ENCODE assay signal across 17 cellular contexts in the genomic region with DNA sequence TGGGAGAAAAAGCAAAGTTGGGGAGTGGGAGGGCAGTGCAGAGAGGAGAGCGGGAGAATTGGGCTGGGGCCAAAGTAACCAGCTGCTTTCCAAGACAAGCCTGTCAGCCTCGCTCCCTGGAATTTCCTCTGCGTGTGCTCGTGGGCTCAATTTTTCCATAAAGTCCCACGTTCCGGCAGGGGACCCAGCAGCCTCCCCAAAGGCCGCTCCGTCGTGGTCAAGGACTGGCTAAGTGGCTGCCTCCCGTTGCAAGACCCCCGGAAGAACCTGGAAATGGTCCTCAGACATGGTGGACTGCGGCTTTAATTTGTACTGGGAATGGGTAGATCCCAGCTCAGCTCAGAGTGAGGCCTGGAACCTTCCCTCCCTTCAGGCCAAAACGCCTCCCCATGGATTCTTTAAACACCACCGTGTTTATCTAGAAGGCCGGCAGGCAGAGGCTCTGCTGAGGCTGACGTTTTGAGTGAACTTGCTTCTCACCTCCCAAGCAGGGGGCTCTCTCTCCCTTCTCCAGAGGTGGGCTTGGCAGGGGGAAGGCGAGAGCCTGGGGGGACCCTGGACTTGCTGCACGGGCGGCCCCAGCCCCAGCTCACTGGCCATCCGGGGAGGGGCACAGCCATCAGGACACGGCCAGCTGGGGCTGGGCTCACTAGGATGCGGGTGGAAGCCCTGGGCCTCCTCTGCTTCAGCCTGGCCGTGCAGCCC.
DNase-seq lines count a peak whose midpoint lies in the region; ATAC-seq and TF ChIP-seq lines count a peak whose summit lies in the region.
"Had no signal": no experiment of that assay in that cellular context is flagged by ENCODE, and none has a peak within 500 bp of the region (broad histone marks: within the 10 kb centered on the region; RNA-seq: fewer than 3 reads in every experiment).

No MANE protein-coding gene starts in this region.

- H3K4me3 ChIP-seq in mammary epithelial cell (replicated peaks in 1 of 3; ENCODE audit: insufficient read depth in 1 of 3, low read depth in 2 of 3, low read length in 3 of 3) (no peak overlapping the region), breast epithelium (peak overlapping the region in 1 of 3 donors; percentile 36), heart left ventricle (peak overlapping the region in 5 of 12 donors; percentile 4 to 32 (median 11))

- CTCF ChIA-PET in mammary epithelial cell (lab: Charles Lee; ENCODE audit: low non-redundant PET), result no interaction called here

- peaks cover 43% of the 10 kb centered on the region for H3K4me1 Mint-ChIP-seq in nephron
- H3K4me1 Mint-ChIP-seq: stimulated activated naive CD8-positive, alpha-beta T cell treated with anti-CD3 and anti-CD28 coated beads, Interleukin-15, amount 100 ng/mL, for 72 hours had no signal

- no peak for TF ChIP-seq CTCF in mammary epithelial cell (conservative IDR thresholded peaks at IDR 0.05 in 1 of 2, IDR thresholded peaks at IDR 0.05 in 1 of 2; ENCODE audit: extremely low read depth in 1 of 2, insufficient read depth in 1 of 2, low read depth in 1 of 2, low read length in 2 of 2)
- no peak for TF ChIP-seq CTCF in breast epithelium (IDR thresholded peaks at IDR 0.05)
- TF ChIP-seq CTCF in heart left ventricle (IDR thresholded peaks at IDR 0.05), result peak in 1 of 12 donors; percentile 9
- no peak for TF ChIP-seq CTCF in nephron (IDR thresholded peaks at IDR 0.05; ENCODE audit: unreplicated experiment in 3 of 3)

- H3K4me2 ChIP-seq in mammary epithelial cell (ENCODE audit: insufficient read depth, low read depth, low read length), result peak overlapping the region; percentile 21

- BruUV-seq in mammary epithelial cell (replicated peaks; lab: Mats Ljungman, UMichigan), result no TSS peak

- H3K27ac ChIP-seq in mammary epithelial cell (ENCODE audit: insufficient read depth, low read depth, low read length) (no peak overlapping the region), breast epithelium (peak overlapping the region in 1 of 2 donors; percentile 45), heart left ventricle (peak overlapping the region in 10 of 12 donors; percentile 18 to 83 (median 56))

- H2AFZ ChIP-seq in mammary epithelial cell (ENCODE audit: low read depth, low read length), result peak overlapping the region; percentile 13

- 25% methylated on average over 19 of the region's 23 CpGs for WGBS in mammary epithelial cell (ENCODE audit: low coverage, missing lambda C conversion rate)
- WGBS in heart left ventricle, 4 donors, result 18 to 45% (median 26%) methylated on average over 19 to 23 of the region's 23 CpGs

- peaks cover 52% of the 10 kb centered on the region for H3K27me3 Mint-ChIP-seq in nephron (ENCODE audit: low read depth)
- H3K27me3 Mint-ChIP-seq: stimulated activated naive CD8-positive, alpha-beta T cell treated with anti-CD3 and anti-CD28 coated beads, Interleukin-15, amount 100 ng/mL, for 72 hours had no signal

- DNase-seq in mammary epithelial cell (no peak), breast epithelium (ENCODE audit: low spot score in 2 of 2) (no peak), heart left ventricle (peak in 4 of 5 donors; percentile 70 to 82 (median 74)), DMS 273 (lab: John Stamatoyannopoulos, UW; ENCODE audit: unreplicated experiment) (no peak), foreskin melanocyte (no peak), RPMI8226 (no peak)
- DNase-seq: 8988T; activated CD8-positive, alpha-beta T cell treated with anti-CD3 and anti-CD28 coated beads, Interleukin-2, amount 10 ng/mL, durations not matched to agents 7 days and 5 days; activated naive CD4-positive, alpha-beta T cell treated with anti-CD3 and anti-CD28 coated beads for 36 hours; endodermal cell; NCI-H2081 treated with DMSO at 0.1 percent for 48 hours; stimulated activated CD4-positive, alpha-beta T cell treated with anti-CD3 and anti-CD28 coated beads, Interleukin-4, amount 100 ng/mL, for 1 hour; stimulated activated naive CD8-positive, alpha-beta T cell treated with anti-CD3 and anti-CD28 coated beads, Interleukin-15, amount 100 ng/mL, for 72 hours; T-helper 2 cell had no signal

- intact Hi-C loops in mammary epithelial cell (cut with micrococcal nuclease), result no loop called here
- intact Hi-C loops in breast epithelium (cut with DNase I; ENCODE audit: low total_unique reads), result no loop called here
- intact Hi-C loops in heart left ventricle (cut with DNase I), result no loop called here

- H3K4me3 Mint-ChIP-seq in nephron, result peak overlapping the region; percentile 16 to 58 (median 40)
- H3K4me3 Mint-ChIP-seq: activated CD8-positive, alpha-beta T cell treated with anti-CD3 and anti-CD28 coated beads, Interleukin-2, amount 10 ng/mL, durations not matched to agents 7 days and 5 days; activated naive CD4-positive, alpha-beta T cell treated with anti-CD3 and anti-CD28 coated beads for 36 hours; endodermal cell; neural crest cell; stimulated activated naive CD8-positive, alpha-beta T cell treated with anti-CD3 and anti-CD28 coated beads, Interleukin-15, amount 100 ng/mL, for 72 hours had no signal

- dilution Hi-C loops in mammary epithelial cell (cut with HindIII; ENCODE audit: low sequenced_read_pairs), result no loop called here

- no peaks in the 10 kb centered on the region for H3K79me2 ChIP-seq in mammary epithelial cell (ENCODE audit: insufficient read depth, low read length)

- no peaks in the 10 kb centered on the region for H3K36me3 ChIP-seq in mammary epithelial cell (ENCODE audit: insufficient read depth, low read length)
- H3K36me3 ChIP-seq in breast epithelium, result no peaks in the 10 kb centered on the region
- H3K36me3 ChIP-seq in heart left ventricle, result no peaks in the 10 kb centered on the region

- H3K27ac Mint-ChIP-seq in nephron, result peak overlapping the region; percentile 98 to 99 (median 99)
- H3K27ac Mint-ChIP-seq: activated CD8-positive, alpha-beta T cell treated with anti-CD3 and anti-CD28 coated beads, Interleukin-2, amount 10 ng/mL, durations not matched to agents 7 days and 5 days; activated naive CD4-positive, alpha-beta T cell treated with anti-CD3 and anti-CD28 coated beads for 36 hours; endodermal cell; stimulated activated naive CD8-positive, alpha-beta T cell treated with anti-CD3 and anti-CD28 coated beads, Interleukin-15, amount 100 ng/mL, for 72 hours had no signal

- H4K20me1 ChIP-seq in mammary epithelial cell (ENCODE audit: insufficient read depth, low read length), result no peaks in the 10 kb centered on the region

- in situ Hi-C loops in mammary epithelial cell (cut with MboI; ENCODE audit: low sequenced_read_pairs in 2 of 2), result no loop called here

- peaks cover 11% of the 10 kb centered on the region for H3K9me3 Mint-ChIP-seq in nephron
- H3K9me3 Mint-ChIP-seq: neural crest cell had no signal

- H3K9me3 ChIP-seq in mammary epithelial cell (replicated peaks; ENCODE audit: insufficient read depth, low read length), result peaks cover 7% of the 10 kb centered on the region
- peaks cover 0 to 7% of the 10 kb centered on the region in 2 donors for H3K9me3 ChIP-seq in breast epithelium
- peaks cover 0 to 24% (median 2%) of the 10 kb centered on the region in 12 donors for H3K9me3 ChIP-seq in heart left ventricle

- H3K27me3 ChIP-seq in mammary epithelial cell (ENCODE audit: insufficient read depth, low read length), result no peaks in the 10 kb centered on the region
- no peaks in the 10 kb centered on the region for H3K27me3 ChIP-seq in breast epithelium
- H3K27me3 ChIP-seq in heart left ventricle, result peaks cover 0 to 48% (median 8%) of the 10 kb centered on the region in 9 donors

- peaks cover 6% of the 10 kb centered on the region for H3K36me3 Mint-ChIP-seq in nephron (ENCODE audit: low read depth)

- H3K9ac ChIP-seq in mammary epithelial cell (ENCODE audit: insufficient read depth, low read length), result no peak overlapping the region

- TF ChIP-seq POLR2A in breast epithelium (IDR thresholded peaks at IDR 0.05), result no peak
- no peak for TF ChIP-seq POLR2A in heart left ventricle (IDR thresholded peaks at IDR 0.05)

- H3K4me1 ChIP-seq in mammary epithelial cell (ENCODE audit: insufficient read depth, low read length) (peaks cover 16% of the 10 kb centered on the region), breast epithelium (peaks cover 0 to 5% of the 10 kb centered on the region in 2 donors), heart left ventricle (peaks cover 0 to 25% (median 9%) of the 10 kb centered on the region in 12 donors)

- peak in 3 of 4 donors; percentile 28 to 75 (median 65) for ATAC-seq in heart left ventricle
- no peak for ATAC-seq in HG02571 (IDR thresholded peaks at IDR 0.05; ENCODE audit: unreplicated experiment)
- ATAC-seq: activated CD8-positive, alpha-beta T cell treated with anti-CD3 and anti-CD28 coated beads, Interleukin-2, amount 10 ng/mL, durations not matched to agents 7 days and 5 days; stimulated activated naive CD8-positive, alpha-beta T cell treated with anti-CD3 and anti-CD28 coated beads, Interleukin-15, amount 100 ng/mL, for 72 hours had no signal

Comparison
In these comparisons a context has a peak if more than half of its experiments do, and no peak if none do; other contexts are left out.
1. DNase-seq: peak in heart left ventricle (4 of 5); none in mammary epithelial cell (single experiment), breast epithelium (0 of 2), DMS 273 (single experiment), foreskin melanocyte (single experiment) and RPMI8226 (single experiment).